1 cellular context compared by ENCODE assay signal in the genomic region with DNA sequence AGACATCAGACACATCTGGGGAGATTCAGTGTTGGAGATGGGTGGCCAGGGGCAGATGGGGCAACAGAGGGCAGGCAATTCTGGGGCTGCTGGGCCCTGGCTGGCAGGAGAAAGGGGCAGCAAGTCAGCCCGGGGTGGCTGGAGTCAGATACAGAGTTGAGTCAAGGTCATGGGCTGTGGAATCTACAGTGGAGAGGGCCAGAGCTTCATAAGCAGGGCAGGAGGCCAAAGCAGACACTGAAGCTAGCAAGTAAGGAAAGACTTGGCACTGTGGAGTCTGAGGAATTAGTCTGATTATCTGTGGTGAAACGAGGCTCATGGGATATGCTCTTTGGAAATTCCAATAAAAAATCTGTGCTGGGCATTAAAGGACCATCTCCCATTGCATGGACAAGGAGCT.
TF ChIP-seq lines count a peak whose summit lies in the region.

No MANE protein-coding gene starts in this region.

TF ChIP-seq in IMR-90, 13 proteins besides CTCF, POLR2A, EP300 and RAD21:
- TF ChIP-seq BHLHE40 (IDR thresholded peaks at IDR 0.05; ENCODE audit: low read depth, low read length) (no peak), MAFK (IDR thresholded peaks at IDR 0.05; ENCODE audit: low read depth, low read length) (no peak), MAZ (IDR thresholded peaks at IDR 0.05; ENCODE audit: borderline replicate concordance, low read depth, low read length) (no peak), FOS (IDR thresholded peaks at IDR 0.05; ENCODE audit: low read depth, low read length) (no peak), CEBPB (IDR thresholded peaks at IDR 0.05; ENCODE audit: low read depth, low read length) (no peak), RCOR1 (IDR thresholded peaks at IDR 0.05; ENCODE audit: insufficient replicate concordance, low read length) (no peak), CHD1 (IDR thresholded peaks at IDR 0.05; ENCODE audit: low read depth, low read length) (no peak), NFE2L2 (IDR thresholded peaks at IDR 0.05; ENCODE audit: low read depth, low read length) (no peak), MXI1 (IDR thresholded peaks at IDR 0.05; ENCODE audit: borderline replicate concordance, low read depth, low read length) (no peak), SMC3 (IDR thresholded peaks at IDR 0.05; ENCODE audit: low read depth, low read length) (no peak), RFX5 (IDR thresholded peaks at IDR 0.05; ENCODE audit: low read depth, low read length) (no peak)
- TF ChIP-seq, protein P1, sequence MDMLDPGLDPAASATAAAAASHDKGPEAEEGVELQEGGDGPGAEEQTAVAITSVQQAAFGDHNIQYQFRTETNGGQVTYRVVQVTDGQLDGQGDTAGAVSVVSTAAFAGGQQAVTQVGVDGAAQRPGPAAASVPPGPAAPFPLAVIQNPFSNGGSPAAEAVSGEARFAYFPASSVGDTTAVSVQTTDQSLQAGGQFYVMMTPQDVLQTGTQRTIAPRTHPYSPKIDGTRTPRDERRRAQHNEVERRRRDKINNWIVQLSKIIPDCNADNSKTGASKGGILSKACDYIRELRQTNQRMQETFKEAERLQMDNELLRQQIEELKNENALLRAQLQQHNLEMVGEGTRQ (IDR thresholded peaks at IDR 0.05; ENCODE audit: low read depth, low read length) = no peak
- TF ChIP-seq, protein P2, sequence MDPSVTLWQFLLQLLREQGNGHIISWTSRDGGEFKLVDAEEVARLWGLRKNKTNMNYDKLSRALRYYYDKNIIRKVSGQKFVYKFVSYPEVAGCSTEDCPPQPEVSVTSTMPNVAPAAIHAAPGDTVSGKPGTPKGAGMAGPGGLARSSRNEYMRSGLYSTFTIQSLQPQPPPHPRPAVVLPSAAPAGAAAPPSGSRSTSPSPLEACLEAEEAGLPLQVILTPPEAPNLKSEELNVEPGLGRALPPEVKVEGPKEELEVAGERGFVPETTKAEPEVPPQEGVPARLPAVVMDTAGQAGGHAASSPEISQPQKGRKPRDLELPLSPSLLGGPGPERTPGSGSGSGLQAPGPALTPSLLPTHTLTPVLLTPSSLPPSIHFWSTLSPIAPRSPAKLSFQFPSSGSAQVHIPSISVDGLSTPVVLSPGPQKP (IDR thresholded peaks at IDR 0.05; ENCODE audit: borderline replicate concordance, low read depth, low read length) = no peak
TF ChIP-seq in IMR-90: peak in this region for 0.
